Comparison of ENCODE assay signal across 22 cellular contexts in the genomic region with DNA sequence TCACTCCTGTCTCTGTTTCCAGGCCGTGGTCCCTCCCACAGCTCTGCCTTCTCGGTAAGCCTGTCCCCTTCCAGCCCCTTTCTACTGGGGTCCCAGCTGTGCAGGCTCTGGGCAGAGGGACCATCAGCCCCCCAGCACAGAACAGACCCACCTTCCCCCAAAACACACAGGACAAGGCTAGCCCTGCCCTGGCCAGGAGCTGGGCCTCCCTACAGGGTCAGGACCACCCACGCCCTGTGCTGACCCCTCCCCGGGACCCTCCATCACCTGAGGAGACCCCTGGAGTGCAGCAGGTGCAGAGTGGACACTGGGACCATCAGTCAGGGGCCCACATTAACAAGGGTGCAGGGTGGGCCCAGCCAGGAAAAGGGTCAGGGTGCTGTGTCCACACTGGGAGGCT. TPM values are rescaled to one million over a fixed set of nuclear protein-coding genes. Genes with fewer than 3 reads are reported as not detected.
"Had no signal": no experiment of that assay in that cellular context is flagged by ENCODE, and none has a peak within 500 bp of the region (broad histone marks: within the 10 kb centered on the region; RNA-seq: fewer than 3 reads in every experiment).

No MANE protein-coding gene starts in this region.

- H3K4me1 Mint-ChIP-seq: activated T-helper 17 cell treated with anti-CD3 and anti-CD28 coated beads, Interleukin-2, amount 50 U/mL, for 72 hours had no signal

- H3K27me3 Mint-ChIP-seq: activated B cell treated with CpG ODN at 0.5 μM for 24 hours; activated T-helper 17 cell treated with anti-CD3 and anti-CD28 coated beads, Interleukin-2, amount 50 U/mL, for 72 hours had no signal

- H3K36me3 ChIP-seq: colonic mucosa, thoracic aorta had no signal

- ATAC-seq: activated CD8-positive, alpha-beta T cell treated with anti-CD3 and anti-CD28 coated beads for 36 hours; activated T-helper 17 cell treated with anti-CD3 and anti-CD28 coated beads, Interleukin-2, amount 50 U/mL, for 72 hours; body of pancreas; foreskin keratinocyte had no signal

- H3K27ac Mint-ChIP-seq: activated CD8-positive, alpha-beta T cell treated with anti-CD3 and anti-CD28 coated beads for 36 hours; activated naive CD8-positive, alpha-beta T cell treated with anti-CD3 and anti-CD28 coated beads, Interleukin-2, amount 10 ng/mL, durations not matched to agents 7 days and 5 days; activated T-helper 17 cell treated with anti-CD3 and anti-CD28 coated beads, Interleukin-2, amount 50 U/mL, for 72 hours had no signal

- H3K27me3 ChIP-seq: body of pancreas, colonic mucosa, foreskin keratinocyte had no signal

- H3K9me3 Mint-ChIP-seq: activated B cell treated with CpG ODN at 0.5 μM for 24 hours; activated CD8-positive, alpha-beta T cell treated with anti-CD3 and anti-CD28 coated beads for 36 hours; activated naive CD8-positive, alpha-beta T cell treated with anti-CD3 and anti-CD28 coated beads, Interleukin-2, amount 10 ng/mL, durations not matched to agents 7 days and 5 days; activated T-helper 17 cell treated with anti-CD3 and anti-CD28 coated beads, Interleukin-2, amount 50 U/mL, for 72 hours; memory B cell; naive thymus-derived CD4-positive, alpha-beta T cell had no signal

- H3K27ac ChIP-seq: body of pancreas, colonic mucosa, foreskin keratinocyte, thoracic aorta had no signal

- DNase-seq: activated B cell treated with CpG ODN at 0.5 μM for 24 hours; activated CD4-positive, alpha-beta T cell treated with anti-CD3 and anti-CD28 coated beads for 48 hours; activated CD8-positive, alpha-beta T cell treated with anti-CD3 and anti-CD28 coated beads for 36 hours; activated naive CD4-positive, alpha-beta T cell treated with Interleukin-2 at 50 U/mL for 16 hours; activated naive CD8-positive, alpha-beta T cell treated with anti-CD3 and anti-CD28 coated beads, Interleukin-2, amount 10 ng/mL, durations not matched to agents 7 days and 5 days; activated T-cell treated with anti-CD3 and anti-CD28 coated beads, Interleukin-2, amount 50 U/mL, for 1 hour; colonic mucosa; foreskin keratinocyte; islet precursor cell; naive thymus-derived CD4-positive, alpha-beta T cell; stimulated activated CD4-positive, alpha-beta T cell treated with anti-CD3 and anti-CD28 coated beads, Interleukin-15, amount 100 ng/mL, for 24 hours; stimulated activated CD4-positive, alpha-beta T cell treated with anti-CD3 and anti-CD28 coated beads, Interleukin-2, amount 100 ng/mL, for 48 hours; T-helper 1 cell; T-helper 9 cell had no signal

- H3K4me3 ChIP-seq: body of pancreas, colonic mucosa, mucosa of descending colon, thoracic aorta had no signal

- H3K4me1 ChIP-seq: body of pancreas, colonic mucosa, foreskin keratinocyte had no signal

- H3K36me3 Mint-ChIP-seq: activated naive CD8-positive, alpha-beta T cell treated with anti-CD3 and anti-CD28 coated beads, Interleukin-2, amount 10 ng/mL, durations not matched to agents 7 days and 5 days; memory B cell; naive thymus-derived CD4-positive, alpha-beta T cell had no signal

- H3K4me3 Mint-ChIP-seq: activated B cell treated with CpG ODN at 0.5 μM for 24 hours; activated CD8-positive, alpha-beta T cell treated with anti-CD3 and anti-CD28 coated beads for 36 hours; activated naive CD8-positive, alpha-beta T cell treated with anti-CD3 and anti-CD28 coated beads, Interleukin-2, amount 10 ng/mL, durations not matched to agents 7 days and 5 days; activated T-helper 17 cell treated with anti-CD3 and anti-CD28 coated beads, Interleukin-2, amount 50 U/mL, for 72 hours; naive thymus-derived CD4-positive, alpha-beta T cell had no signal

- H3K9me3 ChIP-seq: body of pancreas, colonic mucosa, mucosa of descending colon, thoracic aorta had no signal

RNA-seq across cellular contexts. Expression of a gene that starts 13.9 kb away (rescaled TPM):
- total RNA-seq: activated B cell treated with CpG ODN at 0.5 μM for 24 hours; activated CD8-positive, alpha-beta T cell treated with anti-CD3 and anti-CD28 coated beads for 36 hours; activated naive CD8-positive, alpha-beta T cell treated with anti-CD3 and anti-CD28 coated beads, Interleukin-2, amount 10 ng/mL, durations not matched to agents 7 days and 5 days; activated T-helper 17 cell treated with anti-CD3 and anti-CD28 coated beads, Interleukin-2, amount 50 U/mL, for 72 hours; body of pancreas; epithelial cell of proximal tubule; fibroblast of lung; foreskin keratinocyte; thoracic aorta; ureter had no signal
- polyA plus RNA-seq: fibroblast of lung; foreskin keratinocyte; naive thymus-derived CD4-positive, alpha-beta T cell had no signal

RNA-seq across cellular contexts. Expression of a gene that starts 34.2 kb away (rescaled TPM):
- total RNA-seq: activated B cell treated with CpG ODN at 0.5 μM for 24 hours; activated CD8-positive, alpha-beta T cell treated with anti-CD3 and anti-CD28 coated beads for 36 hours; activated naive CD8-positive, alpha-beta T cell treated with anti-CD3 and anti-CD28 coated beads, Interleukin-2, amount 10 ng/mL, durations not matched to agents 7 days and 5 days; activated T-helper 17 cell treated with anti-CD3 and anti-CD28 coated beads, Interleukin-2, amount 50 U/mL, for 72 hours; body of pancreas; colonic mucosa; epithelial cell of proximal tubule; fibroblast of lung; foreskin keratinocyte; mucosa of descending colon; naive thymus-derived CD4-positive, alpha-beta T cell; thoracic aorta; ureter had no signal
- polyA plus RNA-seq: fibroblast of lung; foreskin keratinocyte; naive thymus-derived CD4-positive, alpha-beta T cell had no signal

RNA-seq across cellular contexts. Expression of a gene that starts 34.5 kb away (rescaled TPM):
- total RNA-seq: activated B cell treated with CpG ODN at 0.5 μM for 24 hours; activated CD8-positive, alpha-beta T cell treated with anti-CD3 and anti-CD28 coated beads for 36 hours; activated naive CD8-positive, alpha-beta T cell treated with anti-CD3 and anti-CD28 coated beads, Interleukin-2, amount 10 ng/mL, durations not matched to agents 7 days and 5 days; activated T-helper 17 cell treated with anti-CD3 and anti-CD28 coated beads, Interleukin-2, amount 50 U/mL, for 72 hours; body of pancreas; colonic mucosa; epithelial cell of proximal tubule; fibroblast of lung; foreskin keratinocyte; mucosa of descending colon; thoracic aorta; ureter had no signal
- polyA plus RNA-seq: fibroblast of lung; foreskin keratinocyte; naive thymus-derived CD4-positive, alpha-beta T cell had no signal

RNA-seq across cellular contexts. Expression of a gene that starts 55.0 kb away (rescaled TPM):
- total RNA-seq: activated B cell treated with CpG ODN at 0.5 μM for 24 hours; activated CD8-positive, alpha-beta T cell treated with anti-CD3 and anti-CD28 coated beads for 36 hours; activated naive CD8-positive, alpha-beta T cell treated with anti-CD3 and anti-CD28 coated beads, Interleukin-2, amount 10 ng/mL, durations not matched to agents 7 days and 5 days; activated T-helper 17 cell treated with anti-CD3 and anti-CD28 coated beads, Interleukin-2, amount 50 U/mL, for 72 hours; fibroblast of lung; thoracic aorta had no signal
- polyA plus RNA-seq: fibroblast of lung; naive thymus-derived CD4-positive, alpha-beta T cell had no signal
